Comparison of ENCODE assay signal across 1 cellular context in genomic region chr22:29200901-29201300, GRCh38.
TF ChIP-seq lines count a peak whose summit lies in the region.

No MANE protein-coding gene starts in this region.

TF ChIP-seq in GM12878, 131 proteins besides CTCF, POLR2A, EP300 and RAD21:
- TF ChIP-seq MXI1 (IDR thresholded peaks at IDR 0.05; ENCODE audit: low read depth, low read length) (no peak), LARP7 (IDR thresholded peaks at IDR 0.05) (peak; percentile 35; the same call in 1 of the 2 replicates), GATAD2B (conservative IDR thresholded peaks at IDR 0.05; ENCODE audit: low read depth) (0 out of 2 replicates have a peak, but pooled peaks have one; percentile 32)
